In genomic region chr9:135951889-135952663, GRCh38 we compare ENCODE assay signal across 1 cellular context.
TF ChIP-seq lines count a peak whose summit lies in the region.

No MANE protein-coding gene starts in this region.

TF ChIP-seq in K562, 482 proteins besides CTCF, POLR2A, EP300 and RAD21 (continued from another document):
- TF ChIP-seq GTF3C2 (IDR thresholded peaks at IDR 0.05; ENCODE audit: borderline replicate concordance, extremely low read depth, insufficient read length) (no peak), DACH1 (IDR thresholded peaks at IDR 0.05; ENCODE audit: partially characterized antibody) (no peak), BRD4 (IDR thresholded peaks at IDR 0.05) (0 out of 2 replicates have a peak, but pooled peaks have one; percentile 15), ZNF717 (CRISPR knock-in tag; IDR thresholded peaks at IDR 0.05) (no peak), MEF2A (IDR thresholded peaks at IDR 0.05; ENCODE audit: control insufficient read depth, low read depth, low read length) (peak; percentile 97), ILF3 (IDR thresholded peaks at IDR 0.05; ENCODE audit: borderline replicate concordance) (no peak), PYGO2 (tag; IDR thresholded peaks at IDR 0.05) (peak; percentile 40; the same call in 1 of the 2 replicates), CHD2 (IDR thresholded peaks at IDR 0.05; ENCODE audit: low read depth, low read length) (no peak), CBFA2T2 (conservative IDR thresholded peaks at IDR 0.05) (no peak), CSDE1 (IDR thresholded peaks at IDR 0.05) (no peak), HOXB6 (CRISPR knock-in tag; IDR thresholded peaks at IDR 0.05; ENCODE audit: borderline replicate concordance) (no peak), AFF4 (CRISPR knock-in tag; IDR thresholded peaks at IDR 0.05) (peak; percentile 91)
